In the genomic region with DNA sequence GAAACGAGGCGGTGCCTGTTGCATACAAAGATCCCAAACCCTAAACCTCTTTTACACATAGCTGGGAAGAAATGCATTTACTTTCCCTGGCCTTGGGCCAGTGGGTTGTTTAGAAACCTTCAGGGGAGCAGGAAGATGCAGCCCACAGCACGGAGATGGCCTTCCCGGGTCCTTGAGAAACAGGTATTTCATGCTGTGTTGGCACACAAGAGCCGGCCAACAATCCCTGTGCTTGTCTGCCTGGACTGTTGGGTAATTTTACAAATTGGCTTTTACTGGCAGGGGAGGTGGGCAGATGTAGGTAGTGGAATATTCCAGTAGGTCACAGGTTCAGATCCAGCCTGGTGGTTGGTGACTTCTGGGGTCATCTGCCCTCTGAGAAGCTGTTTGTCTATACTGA, we compare ENCODE assay signal across 15 cellular contexts.
A peak's percentile ranks its signal among the peaks of the same experiment; 100 is the strongest.
DNase-seq lines count a peak whose midpoint lies in the region; ATAC-seq and TF ChIP-seq lines count a peak whose summit lies in the region.
"Had no signal": no experiment of that assay in that cellular context is flagged by ENCODE, and none has a peak within 500 bp of the region (broad histone marks: within the 10 kb centered on the region; RNA-seq: fewer than 3 reads in every experiment).

No MANE protein-coding gene starts in this region.

- H3K4me3 ChIP-seq in LNCaP clone FGC (ENCODE audit: low read depth, low read length), result no peak overlapping the region
- H3K4me3 ChIP-seq: BLaER1 treated with 17β-estradiol and CSF1 and Interleukin-3, amounts not matched to agents 10 nM and 100 nM had no signal

- no peak overlapping the region for H3K4me3 Mint-ChIP-seq in activated naive CD4-positive, alpha-beta T cell treated with anti-CD3 and anti-CD28 coated beads, Interleukin-2, amount 10 ng/mL, durations not matched to agents 7 days and 5 days
- no peak overlapping the region for H3K4me3 Mint-ChIP-seq in activated naive CD4-positive, alpha-beta T cell treated with anti-CD3 and anti-CD28 coated beads for 36 hours
- H3K4me3 Mint-ChIP-seq: B cell; CD4-positive, CD25-positive, alpha-beta regulatory T cell; CD8-positive, alpha-beta memory T cell; H9; IgD-negative memory B cell had no signal

- peak; percentile 0 for DNase-seq in activated naive CD4-positive, alpha-beta T cell treated with anti-CD3 and anti-CD28 coated beads, Interleukin-2, amount 10 ng/mL, durations not matched to agents 7 days and 5 days
- DNase-seq in activated naive CD4-positive, alpha-beta T cell treated with anti-CD3 and anti-CD28 coated beads for 36 hours, result no peak
- DNase-seq in LNCaP clone FGC (ENCODE audit: low read depth), result peak; percentile 10
- peak; percentile 23 for DNase-seq in posterior vena cava (ENCODE audit: low spot score)
- no peak for DNase-seq in superior temporal gyrus (ENCODE audit: extremely low spot score)
- DNase-seq in SW480 (ENCODE audit: low spot score), result no peak
- DNase-seq: CD4-positive, CD25-positive, alpha-beta regulatory T cell; CD8-positive, alpha-beta memory T cell; COR-L47; GF-D8; H9 had no signal

- TF ChIP-seq CTCF in LNCaP clone FGC (IDR thresholded peaks at IDR 0.05; ENCODE audit: control insufficient read depth, extremely low read depth, insufficient read depth), result no peak

- intact Hi-C loops in activated naive CD4-positive, alpha-beta T cell treated with anti-CD3 and anti-CD28 coated beads for 36 hours (cut with micrococcal nuclease), result no loop called here
- intact Hi-C loops in posterior vena cava (cut with DNase I), result no loop called here

- H3K4me1 Mint-ChIP-seq in activated naive CD4-positive, alpha-beta T cell treated with anti-CD3 and anti-CD28 coated beads, Interleukin-2, amount 10 ng/mL, durations not matched to agents 7 days and 5 days, result no peaks in the 10 kb centered on the region
- H3K4me1 Mint-ChIP-seq in activated naive CD4-positive, alpha-beta T cell treated with anti-CD3 and anti-CD28 coated beads for 36 hours (ENCODE audit: low read depth), result no peaks in the 10 kb centered on the region
- H3K4me1 Mint-ChIP-seq: B cell; CD4-positive, CD25-positive, alpha-beta regulatory T cell; CD8-positive, alpha-beta memory T cell; IgD-negative memory B cell had no signal

- H3K9me3 Mint-ChIP-seq in activated naive CD4-positive, alpha-beta T cell treated with anti-CD3 and anti-CD28 coated beads, Interleukin-2, amount 10 ng/mL, durations not matched to agents 7 days and 5 days, result no peaks in the 10 kb centered on the region
- no peaks in the 10 kb centered on the region for H3K9me3 Mint-ChIP-seq in activated naive CD4-positive, alpha-beta T cell treated with anti-CD3 and anti-CD28 coated beads for 36 hours
- H3K9me3 Mint-ChIP-seq: H9, IgD-negative memory B cell had no signal

- H3K27me3 Mint-ChIP-seq in activated naive CD4-positive, alpha-beta T cell treated with anti-CD3 and anti-CD28 coated beads, Interleukin-2, amount 10 ng/mL, durations not matched to agents 7 days and 5 days, result peaks cover 21% of the 10 kb centered on the region
- H3K27me3 Mint-ChIP-seq in activated naive CD4-positive, alpha-beta T cell treated with anti-CD3 and anti-CD28 coated beads for 36 hours (ENCODE audit: low read depth), result peaks cover 24% of the 10 kb centered on the region

- CTCF ChIA-PET in activated naive CD4-positive, alpha-beta T cell treated with anti-CD3 and anti-CD28 coated beads, Interleukin-2, amount 10 ng/mL, durations not matched to agents 7 days and 5 days (lab: Charles Lee), result no interaction called here
- CTCF ChIA-PET in activated naive CD4-positive, alpha-beta T cell treated with anti-CD3 and anti-CD28 coated beads for 36 hours (lab: Charles Lee), result no interaction called here

- no peaks in the 10 kb centered on the region for H3K36me3 Mint-ChIP-seq in activated naive CD4-positive, alpha-beta T cell treated with anti-CD3 and anti-CD28 coated beads, Interleukin-2, amount 10 ng/mL, durations not matched to agents 7 days and 5 days
- no peaks in the 10 kb centered on the region for H3K36me3 Mint-ChIP-seq in activated naive CD4-positive, alpha-beta T cell treated with anti-CD3 and anti-CD28 coated beads for 36 hours (ENCODE audit: low read depth)
- H3K36me3 Mint-ChIP-seq: CD4-positive, CD25-positive, alpha-beta regulatory T cell; CD8-positive, alpha-beta memory T cell; IgD-negative memory B cell had no signal

- H3K27ac Mint-ChIP-seq in activated naive CD4-positive, alpha-beta T cell treated with anti-CD3 and anti-CD28 coated beads, Interleukin-2, amount 10 ng/mL, durations not matched to agents 7 days and 5 days, result no peak overlapping the region
- H3K27ac Mint-ChIP-seq in activated naive CD4-positive, alpha-beta T cell treated with anti-CD3 and anti-CD28 coated beads for 36 hours, result no peak overlapping the region
- H3K27ac Mint-ChIP-seq: B cell; CD4-positive, CD25-positive, alpha-beta regulatory T cell; CD8-positive, alpha-beta memory T cell; H9; IgD-negative memory B cell had no signal

- no peak for ATAC-seq in GM19328 (IDR thresholded peaks at IDR 0.05; ENCODE audit: unreplicated experiment)

Comparison
In these comparisons a context has a peak if more than half of its experiments do, and no peak if none do; other contexts are left out.
1. DNase-seq: peak in activated naive CD4-positive, alpha-beta T cell treated with anti-CD3 and anti-CD28 coated beads, Interleukin-2, amount 10 ng/mL, durations not matched to agents 7 days and 5 days (single experiment), LNCaP clone FGC (single experiment) and posterior vena cava (single experiment); none in activated naive CD4-positive, alpha-beta T cell treated with anti-CD3 and anti-CD28 coated beads for 36 hours (single experiment), superior temporal gyrus (single experiment) and SW480 (single experiment).